ENCODE assay signal across 24 cellular contexts in genomic region chrX:105803891-105804290, GRCh38. TPM values are rescaled to one million over a fixed set of nuclear protein-coding genes. Genes with fewer than 3 reads are reported as not detected.
"Had no signal": no experiment of that assay in that cellular context is flagged by ENCODE, and none has a peak within 500 bp of the region (broad histone marks: within the 10 kb centered on the region; RNA-seq: fewer than 3 reads in every experiment).

No MANE protein-coding gene starts in this region.

- H3K36me3 ChIP-seq: colonic mucosa, esophagus muscularis mucosa, esophagus squamous epithelium, gastrocnemius medialis, gastroesophageal sphincter, heart left ventricle, heart right ventricle had no signal

- H3K9me3 ChIP-seq: colonic mucosa, esophagus squamous epithelium, gastrocnemius medialis, gastroesophageal sphincter had no signal

- H3K27ac ChIP-seq: colonic mucosa, coronary artery, dorsolateral prefrontal cortex, epithelial cell of prostate, esophagus muscularis mucosa, esophagus squamous epithelium, foreskin keratinocyte, gastrocnemius medialis, gastroesophageal sphincter, heart left ventricle, heart right ventricle had no signal

- H3K27me3 ChIP-seq: colonic mucosa, dorsolateral prefrontal cortex, esophagus muscularis mucosa, esophagus squamous epithelium, foreskin keratinocyte, gastrocnemius medialis, gastroesophageal sphincter, heart left ventricle, heart right ventricle had no signal

- DNase-seq: colonic mucosa; cortex of kidney; dermis blood vessel endothelial cell; dorsolateral prefrontal cortex; effector CD4-positive, alpha-beta T cell; effector CD8-positive, alpha-beta T cell; effector memory CD4-positive, alpha-beta T cell; effector memory CD8-positive, alpha-beta T cell; endodermal cell; erythroblast; esophagus squamous epithelium; foreskin fibroblast; foreskin keratinocyte; foreskin melanocyte; gastrocnemius medialis; glutamatergic neuron; head of caudate nucleus; heart left ventricle; heart right ventricle had no signal

- H3K4me3 ChIP-seq: colonic mucosa, coronary artery, dorsolateral prefrontal cortex, esophagus muscularis mucosa, esophagus squamous epithelium, gastrocnemius medialis, gastroesophageal sphincter, heart left ventricle, heart right ventricle had no signal

- H3K4me1 ChIP-seq: colonic mucosa, esophagus muscularis mucosa, esophagus squamous epithelium, foreskin keratinocyte, gastrocnemius medialis, gastroesophageal sphincter, heart left ventricle, heart right ventricle had no signal

- ATAC-seq: effector memory CD8-positive, alpha-beta T cell; esophagus mucosa; foreskin keratinocyte; gastrocnemius medialis; gastroesophageal sphincter; heart left ventricle; heart right ventricle had no signal

RNA-seq across cellular contexts. Expression of gene NRK, which starts 18.4 kb away (rescaled TPM):
- total RNA-seq: esophagus mucosa had no signal
